Comparison of ENCODE assay signal across 8 cellular contexts in genomic region chr20:37042986-37043972, GRCh38. TPM values are rescaled to one million over a fixed set of nuclear protein-coding genes. Genes with fewer than 3 reads are reported as not detected.
A peak's percentile ranks its signal among the peaks of the same experiment; 100 is the strongest.
DNase-seq lines count a peak whose midpoint lies in the region; ATAC-seq lines count a peak whose summit lies in the region.

No MANE protein-coding gene starts in this region.

- peaks cover 7 to 37% (median 24%) of the 10 kb centered on the region in 4 donors for H3K4me1 Mint-ChIP-seq in naive thymus-derived CD8-positive, alpha-beta T cell

- in situ Hi-C loops in KBM-7 (cut with MboI; ENCODE audit: low pct_unique_long_range_greater_than_20kb, low sequenced_read_pairs), result no loop called here

- DNase-seq in NOMO-1 treated with DMSO at 0.1 percent for 48 hours (lab: John Stamatoyannopoulos, UW; ENCODE audit: unreplicated experiment), result peak; percentile 54
- DNase-seq in naive thymus-derived CD8-positive, alpha-beta T cell, result peak in 3 of 10 donors; percentile 49 to 56 (median 51)
- no peak for DNase-seq in HuH-7 (ENCODE audit: low spot score)
- no peak for DNase-seq in KBM-7
- DNase-seq in NCI-H2171 treated with DMSO at 0.1 percent for 48 hours (lab: John Stamatoyannopoulos, UW), result no peak
- DNase-seq in sciatic nerve (ENCODE audit: low spot score), result no peak

- POLR2A ChIA-PET in naive thymus-derived CD8-positive, alpha-beta T cell (lab: Charles Lee), result interaction anchor here (0.6 to 2.2 kb wide), 14 partner anchors 11 to 537 kb away, joined by 3 to 17 read pairs (median 4); partner anchors contain the start of genes RAB5IF and RBL1

- no peaks in the 10 kb centered on the region for H3K9me3 Mint-ChIP-seq in naive thymus-derived CD8-positive, alpha-beta T cell

- H3K27ac Mint-ChIP-seq in naive thymus-derived CD8-positive, alpha-beta T cell, result peak overlapping the region; percentile 86 to 97 (median 92)

- no peaks in the 10 kb centered on the region for H3K27me3 Mint-ChIP-seq in naive thymus-derived CD8-positive, alpha-beta T cell

- peak overlapping the region; percentile 77 to 93 (median 88) for H3K4me3 Mint-ChIP-seq in naive thymus-derived CD8-positive, alpha-beta T cell

- H3K36me3 Mint-ChIP-seq in naive thymus-derived CD8-positive, alpha-beta T cell, result peaks cover 9 to 59% (median 39%) of the 10 kb centered on the region in 3 donors

- intact Hi-C loops in sciatic nerve (cut with DNase I), result no loop called here

- ATAC-seq in GM18873 (IDR thresholded peaks at IDR 0.05; ENCODE audit: low FRiP score, unreplicated experiment) (peak; percentile 45), HG02759 (IDR thresholded peaks at IDR 0.05; ENCODE audit: unreplicated experiment) (peak; percentile 62), sciatic nerve (no peak)
- ATAC-seq in naive thymus-derived CD8-positive, alpha-beta T cell, result peak; percentile 76 to 77

RNA-seq across cellular contexts. Expression of gene RBL1, which starts 52.5 kb away (rescaled TPM):
- total RNA-seq in naive thymus-derived CD8-positive, alpha-beta T cell, result 10 to 100 TPM; 19.8 to 26.2 TPM
- 1 to 10 TPM; 6.2 to 7.6 (median 7.0) TPM for polyA plus RNA-seq in naive thymus-derived CD8-positive, alpha-beta T cell
- 13.1 TPM for total RNA-seq in sciatic nerve
